In genomic region chr21:38416791-38417190, GRCh38 we compare ENCODE assay signal across 16 cellular contexts.
"Had no signal": no experiment of that assay in that cellular context is flagged by ENCODE, and none has a peak within 500 bp of the region (broad histone marks: within the 10 kb centered on the region; RNA-seq: fewer than 3 reads in every experiment).

No MANE protein-coding gene starts in this region.

- H3K4me2 ChIP-seq: neural progenitor cell had no signal

- H3K9me3 ChIP-seq: thoracic aorta, upper lobe of left lung had no signal

- H3K27ac ChIP-seq: heart left ventricle, neural progenitor cell, thoracic aorta, upper lobe of left lung had no signal

- ATAC-seq: activated naive CD4-positive, alpha-beta T cell treated with anti-CD3 and anti-CD28 coated beads, Interleukin-2, amount 50 U/mL, for 72 hours; heart left ventricle; left ventricle myocardium superior; naive thymus-derived CD8-positive, alpha-beta T cell had no signal

- H3K27me3 ChIP-seq: heart left ventricle, neural progenitor cell, spleen, upper lobe of left lung had no signal

- H2AFZ ChIP-seq: neural progenitor cell had no signal

- H3K36me3 ChIP-seq: neural progenitor cell had no signal

- H3K4me1 ChIP-seq: neural progenitor cell, upper lobe of left lung had no signal

- H3K9ac ChIP-seq: neural progenitor cell had no signal

- H3K4me3 ChIP-seq: heart left ventricle, neural progenitor cell, spleen, thoracic aorta, upper lobe of left lung had no signal

- DNase-seq: activated CD4-positive, alpha-beta T cell treated with anti-CD3 and anti-CD28 coated beads for 1 hour; activated T-cell treated with anti-CD3 and anti-CD28 coated beads, Interleukin-2, amount 50 U/mL, for 1 hour; aorta; effector CD4-positive, alpha-beta T cell; heart left ventricle; left ventricle myocardium superior; mammary epithelial cell; naive thymus-derived CD8-positive, alpha-beta T cell; retina; spleen; stimulated activated CD4-positive, alpha-beta T cell treated with anti-CD3 and anti-CD28 coated beads, Interleukin-4, amount 100 ng/mL, for 1 hour; stimulated activated naive CD4-positive, alpha-beta T cell; upper lobe of left lung had no signal
